Comparison of ENCODE assay signal across 12 cellular contexts in the genomic region with DNA sequence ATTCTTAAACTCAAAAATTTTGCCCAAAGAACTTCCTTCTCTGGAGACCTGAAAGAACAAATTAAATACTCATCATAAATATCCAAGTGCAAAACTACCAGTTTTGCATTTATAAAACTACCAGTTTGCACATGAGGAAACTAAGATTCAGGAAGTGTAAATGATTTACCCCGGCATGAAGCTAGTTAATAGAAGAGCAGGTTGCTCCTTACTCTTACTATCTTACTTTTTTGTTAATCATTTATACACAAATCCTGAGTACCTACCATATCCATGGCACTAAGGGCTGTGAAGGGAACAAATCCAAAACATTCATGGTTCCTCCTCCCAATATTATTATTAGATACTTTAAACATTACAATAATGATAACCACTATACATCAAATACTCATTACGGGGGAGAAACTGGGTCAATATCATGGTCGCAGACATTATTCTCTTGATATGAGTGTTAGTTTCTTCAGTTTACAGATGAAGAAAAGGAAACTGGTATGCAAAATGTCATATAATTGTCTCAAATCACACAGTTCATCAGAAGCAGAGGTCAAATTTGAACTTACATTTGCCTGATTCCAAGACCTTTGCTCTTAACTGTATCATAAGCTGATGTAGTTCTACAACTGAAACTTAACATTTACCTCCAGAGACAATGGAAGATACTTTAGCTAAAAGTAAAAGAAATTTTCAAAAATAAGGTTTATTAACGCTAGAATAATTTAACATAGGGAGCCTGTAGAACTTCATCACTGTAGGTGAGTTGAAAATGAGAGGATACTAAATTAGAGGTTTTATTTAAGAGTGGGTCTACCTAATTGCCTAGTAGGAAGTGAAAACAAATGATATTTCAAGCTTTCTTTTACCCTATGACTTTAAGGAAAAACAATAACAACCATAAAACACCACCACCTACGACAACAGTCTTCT.
DNase-seq lines count a peak whose midpoint lies in the region; ATAC-seq and TF ChIP-seq lines count a peak whose summit lies in the region.
"Had no signal": no experiment of that assay in that cellular context is flagged by ENCODE, and none has a peak within 500 bp of the region (broad histone marks: within the 10 kb centered on the region; RNA-seq: fewer than 3 reads in every experiment).

No MANE protein-coding gene starts in this region.

- DNase-seq in osteoblast (ENCODE audit: insufficient read length, low spot score, missing footprints) (no peak), left lobe of liver (ENCODE audit: low spot score) (no peak)
- DNase-seq in naive thymus-derived CD8-positive, alpha-beta T cell = no peak
- DNase-seq: COR-L47, SW 1271 had no signal

- no peaks in the 10 kb centered on the region for H3K79me2 ChIP-seq in osteoblast (ENCODE audit: insufficient read depth, low read length)

- H3K9me3 ChIP-seq in osteoblast (ENCODE audit: low read depth, low read length) = no peaks in the 10 kb centered on the region
- H3K9me3 ChIP-seq: right atrium auricular region, thoracic aorta had no signal

- no peaks in the 10 kb centered on the region for H3K27me3 Mint-ChIP-seq in activated T-helper 17 cell treated with anti-CD3 and anti-CD28 coated beads, Interleukin-2, amount 50 U/mL, for 72 hours
- peaks cover 0 to 17% (median 0%) of the 10 kb centered on the region in 5 donors for H3K27me3 Mint-ChIP-seq in naive thymus-derived CD8-positive, alpha-beta T cell
- H3K27me3 Mint-ChIP-seq: activated naive CD4-positive, alpha-beta T cell treated with anti-CD3 and anti-CD28 coated beads, Interleukin-2, amount 10 ng/mL, durations not matched to agents 7 days and 5 days had no signal

- peaks cover 23% of the 10 kb centered on the region for H3K4me1 Mint-ChIP-seq in activated T-helper 17 cell treated with anti-CD3 and anti-CD28 coated beads, Interleukin-2, amount 50 U/mL, for 72 hours
- peaks cover 2 to 51% (median 10%) of the 10 kb centered on the region in 4 donors for H3K4me1 Mint-ChIP-seq in naive thymus-derived CD8-positive, alpha-beta T cell

- H3K27ac ChIP-seq in osteoblast (ENCODE audit: low read depth, low read length) = no peak overlapping the region
- H3K27ac ChIP-seq: right atrium auricular region, thoracic aorta had no signal

- ATAC-seq in GM18907 (IDR thresholded peaks at IDR 0.05; ENCODE audit: unreplicated experiment) = peak; percentile 33
- ATAC-seq in HG03025 (IDR thresholded peaks at IDR 0.05; ENCODE audit: low FRiP score, unreplicated experiment) = peak; percentile 18
- ATAC-seq in activated T-helper 17 cell treated with anti-CD3 and anti-CD28 coated beads, Interleukin-2, amount 50 U/mL, for 72 hours (replicated peaks) = no peak
- no peak for ATAC-seq in naive thymus-derived CD8-positive, alpha-beta T cell
- no peak for ATAC-seq in left lobe of liver
- ATAC-seq in HG02678 (IDR thresholded peaks at IDR 0.05; ENCODE audit: unreplicated experiment) = no peak

- H3K4me3 Mint-ChIP-seq in activated T-helper 17 cell treated with anti-CD3 and anti-CD28 coated beads, Interleukin-2, amount 50 U/mL, for 72 hours = peak overlapping the region; percentile 42
- H3K4me3 Mint-ChIP-seq in naive thymus-derived CD8-positive, alpha-beta T cell = peak overlapping the region in 1 of 10 donors; percentile 8
- H3K4me3 Mint-ChIP-seq: activated naive CD4-positive, alpha-beta T cell treated with anti-CD3 and anti-CD28 coated beads, Interleukin-2, amount 10 ng/mL, durations not matched to agents 7 days and 5 days had no signal

- peaks cover 7% of the 10 kb centered on the region for H3K4me1 ChIP-seq in osteoblast (ENCODE audit: insufficient read depth, low read length)
- H3K4me1 ChIP-seq: right atrium auricular region had no signal

- no peaks in the 10 kb centered on the region for H3K36me3 Mint-ChIP-seq in activated T-helper 17 cell treated with anti-CD3 and anti-CD28 coated beads, Interleukin-2, amount 50 U/mL, for 72 hours (ENCODE audit: low read depth)
- no peaks in the 10 kb centered on the region for H3K36me3 Mint-ChIP-seq in naive thymus-derived CD8-positive, alpha-beta T cell
- H3K36me3 Mint-ChIP-seq: activated naive CD4-positive, alpha-beta T cell treated with anti-CD3 and anti-CD28 coated beads, Interleukin-2, amount 10 ng/mL, durations not matched to agents 7 days and 5 days had no signal

- POLR2A ChIA-PET in naive thymus-derived CD8-positive, alpha-beta T cell (lab: Charles Lee) = interaction anchor here (0.6 to 0.7 kb wide), 2 partner anchors 18 to 559 kb away, joined by 3 read pairs; no protein-coding TSS in a partner anchor

- no peak overlapping the region for H3K4me3 ChIP-seq in osteoblast (ENCODE audit: insufficient read depth, low read length)
- H3K4me3 ChIP-seq: right atrium auricular region, thoracic aorta had no signal

- H3K27me3 ChIP-seq in osteoblast (ENCODE audit: insufficient read depth, low read length) = peaks cover 39% of the 10 kb centered on the region
- H3K27me3 ChIP-seq: right atrium auricular region had no signal

- no peaks in the 10 kb centered on the region for H4K20me1 ChIP-seq in osteoblast (ENCODE audit: insufficient read depth, low read length)

- no peaks in the 10 kb centered on the region for H3K9me3 Mint-ChIP-seq in activated T-helper 17 cell treated with anti-CD3 and anti-CD28 coated beads, Interleukin-2, amount 50 U/mL, for 72 hours
- H3K9me3 Mint-ChIP-seq in naive thymus-derived CD8-positive, alpha-beta T cell = no peaks in the 10 kb centered on the region
- H3K9me3 Mint-ChIP-seq: activated naive CD4-positive, alpha-beta T cell treated with anti-CD3 and anti-CD28 coated beads, Interleukin-2, amount 10 ng/mL, durations not matched to agents 7 days and 5 days had no signal

- peak overlapping the region; percentile 57 for H3K27ac Mint-ChIP-seq in activated T-helper 17 cell treated with anti-CD3 and anti-CD28 coated beads, Interleukin-2, amount 50 U/mL, for 72 hours
- peak overlapping the region in 2 of 10 donors; percentile 6 to 83 for H3K27ac Mint-ChIP-seq in naive thymus-derived CD8-positive, alpha-beta T cell
- H3K27ac Mint-ChIP-seq: activated naive CD4-positive, alpha-beta T cell treated with anti-CD3 and anti-CD28 coated beads, Interleukin-2, amount 10 ng/mL, durations not matched to agents 7 days and 5 days had no signal

- H2AFZ ChIP-seq in osteoblast (ENCODE audit: low read length) = no peak overlapping the region

- H3K4me2 ChIP-seq in osteoblast (ENCODE audit: insufficient read depth, low read length) = peak overlapping the region; percentile 16

- no peak for TF ChIP-seq CTCF in osteoblast (IDR thresholded peaks at IDR 0.05; ENCODE audit: extremely low read depth, low read depth, low read length)

- no peaks in the 10 kb centered on the region for H3K36me3 ChIP-seq in osteoblast (ENCODE audit: insufficient read depth, low read length)
- H3K36me3 ChIP-seq: right atrium auricular region, thoracic aorta had no signal

Comparison
In these comparisons a context has a peak if more than half of its experiments do, and no peak if none do; other contexts are left out.
1. ATAC-seq: peak in GM18907 (single experiment) and HG03025 (single experiment); none in activated T-helper 17 cell treated with anti-CD3 and anti-CD28 coated beads, Interleukin-2, amount 50 U/mL, for 72 hours (single experiment), naive thymus-derived CD8-positive, alpha-beta T cell (0 of 2), left lobe of liver (single experiment) and HG02678 (single experiment).